8 cellular contexts compared by ENCODE assay signal in the genomic region with DNA sequence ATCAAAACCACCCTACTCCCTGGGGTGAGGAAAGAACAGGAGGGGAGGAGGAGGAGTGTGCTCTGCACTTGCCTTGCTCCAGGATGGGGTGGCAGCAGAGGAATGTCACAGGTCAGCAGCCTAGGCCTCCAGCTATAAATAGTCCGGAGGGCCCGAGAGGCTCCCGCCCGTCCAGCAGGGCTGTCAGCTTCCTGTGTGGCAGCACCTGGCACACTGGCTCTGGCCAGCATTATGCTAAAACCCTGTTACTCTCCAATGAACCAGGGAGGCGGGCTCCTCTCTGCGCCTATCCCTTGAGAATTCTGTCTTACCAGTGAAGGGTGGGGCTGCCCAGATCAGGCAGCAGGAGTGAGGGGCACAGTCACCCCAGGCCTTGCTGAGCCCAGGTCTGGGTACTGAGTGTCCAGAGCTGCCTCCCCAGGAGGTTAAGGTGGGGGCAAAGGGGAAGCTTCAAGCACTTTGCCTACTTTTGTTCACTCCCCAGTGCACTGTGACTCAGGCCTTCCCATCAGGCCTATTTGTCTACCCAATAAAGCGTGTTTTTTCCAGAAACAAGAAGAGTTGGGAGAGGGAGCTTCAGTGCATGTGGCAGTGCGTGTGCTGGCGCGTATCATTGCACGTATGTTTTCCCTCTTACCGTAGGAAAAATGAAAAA. TPM values are rescaled to one million over a fixed set of nuclear protein-coding genes. Genes with fewer than 3 reads are reported as not detected.
DNase-seq lines count a peak whose midpoint lies in the region; ATAC-seq, FAIRE-seq and TF ChIP-seq lines count a peak whose summit lies in the region.

No MANE protein-coding gene starts in this region.

- no peak overlapping the region for H3K27ac ChIP-seq in iPS DF 6.9 (ENCODE audit: low read length)

- H3K27me3 ChIP-seq in adipocyte (replicated peaks; ENCODE audit: control insufficient read depth, insufficient read depth, low read length): no peaks in the 10 kb centered on the region
- no peaks in the 10 kb centered on the region for H3K27me3 ChIP-seq in iPS DF 6.9 (ENCODE audit: control insufficient read depth, insufficient read depth, low read length)

- H3K36me3 ChIP-seq in adipocyte (ENCODE audit: control insufficient read depth, insufficient read depth, low read length, severe bottlenecking) (peaks cover 27% of the 10 kb centered on the region), iPS DF 6.9 (ENCODE audit: control insufficient read depth, insufficient read depth, low read length) (no peaks in the 10 kb centered on the region)

- H3K9me3 ChIP-seq in adipocyte (ENCODE audit: control insufficient read depth, low read length): no peaks in the 10 kb centered on the region
- no peaks in the 10 kb centered on the region for H3K9me3 ChIP-seq in iPS DF 6.9 (ENCODE audit: control insufficient read depth, insufficient read depth, low read length)

- POLR2A ChIA-PET in HEK293T (lab: Yijun Ruan, JAX): interaction anchor here (0.8 to 4.6 kb wide), 9 partner anchors 11 to 85 kb away, joined by 3 to 56 read pairs (median 6); a partner anchor contains a TSS

- no peak for FAIRE-seq in frontal cortex (lab: Jason Lieb, UNC)

- WGBS in iPS DF 6.9 (ENCODE audit: insufficient coverage, insufficient read length): no CpG with 5 or more reads among the region's 12 CpGs

- peak; percentile 18 for ATAC-seq in sciatic nerve

- H3K9ac ChIP-seq in adipocyte (ENCODE audit: low read length): peak overlapping the region; percentile 85

- peaks cover 40% of the 10 kb centered on the region for H3K4me1 ChIP-seq in adipocyte (ENCODE audit: control insufficient read depth, insufficient read depth, low read length)
- peaks cover 4% of the 10 kb centered on the region for H3K4me1 ChIP-seq in iPS DF 6.9 (ENCODE audit: control insufficient read depth, insufficient read depth, low read length)

- DNase-seq in NCI-H82 (lab: John Stamatoyannopoulos, UW) (peak; percentile 51), NCI-H82 treated with DMSO at 0.1 percent for 48 hours (lab: John Stamatoyannopoulos, UW; ENCODE audit: unreplicated experiment) (no peak), LoVo (ENCODE audit: low spot score) (peak; percentile 45), adipocyte (ENCODE audit: low read depth) (peak; percentile 25), iPS DF 6.9 (ENCODE audit: low read depth, low spot score) (no peak), sciatic nerve (ENCODE audit: low spot score) (peak; percentile 72), frontal cortex (ENCODE audit: low spot score in 2 of 2) (no peak), HEK293T (ENCODE audit: extremely low spot score) (no peak)

- intact Hi-C loops in sciatic nerve (cut with DNase I): no loop called here

- CTCF ChIA-PET in HEK293T (lab: Yijun Ruan, JAX): interaction anchor here (0.5 to 3.8 kb wide), 15 partner anchors 9 to 1870 kb away, joined by 3 to 33 read pairs (median 5); a partner anchor contains a TSS

- H3K4me3 ChIP-seq in adipocyte (ENCODE audit: low read length) (peak overlapping the region; percentile 52), iPS DF 6.9 (ENCODE audit: low read length) (peak overlapping the region; percentile 32; the same call in 1 of the 2 replicates)

TF ChIP-seq in HEK293T, 16 proteins besides CTCF, POLR2A, EP300 and RAD21:
- TF ChIP-seq CTBP1 (IDR thresholded peaks at IDR 0.05; ENCODE audit: borderline replicate concordance): no peak

RNA-seq across cellular contexts. Expression of a gene that starts 1.1 kb away (rescaled TPM):
- total RNA-seq in sciatic nerve (45.8 TPM), frontal cortex (11.0 TPM)

RNA-seq across cellular contexts. Expression of a gene that starts 7.1 kb away (rescaled TPM):
- total RNA-seq in sciatic nerve: 32.2 TPM
- 9.4 TPM for total RNA-seq in frontal cortex

RNA-seq across cellular contexts. Expression of a gene that starts 25.7 kb away (rescaled TPM):
- 35.2 TPM for total RNA-seq in sciatic nerve
- 35.1 TPM for total RNA-seq in frontal cortex

RNA-seq across cellular contexts. Expression of a gene that starts 53.5 kb away (rescaled TPM):
- total RNA-seq in sciatic nerve (5.5 TPM), frontal cortex (15.5 TPM)

RNA-seq across cellular contexts. Expression of a gene that starts 56.3 kb away (rescaled TPM):
- 51.9 TPM for total RNA-seq in sciatic nerve
- 104 TPM for total RNA-seq in frontal cortex

Comparison
In these comparisons a context has a peak if more than half of its experiments do, and no peak if none do; other contexts are left out.
1. DNase-seq: peak in NCI-H82 (single experiment), LoVo (single experiment), adipocyte (single experiment) and sciatic nerve (single experiment); none in NCI-H82 treated with DMSO at 0.1 percent for 48 hours (single experiment), iPS DF 6.9 (single experiment), frontal cortex (0 of 2) and HEK293T (single experiment).